Comparison of ENCODE assay signal across 8 cellular contexts in genomic region chr2:207166039-207166348, GRCh38. TPM values are rescaled to one million over a fixed set of nuclear protein-coding genes. Genes with fewer than 3 reads are reported as not detected.
A peak's percentile ranks its signal among the peaks of the same experiment; 100 is the strongest.
DNase-seq lines count a peak whose midpoint lies in the region; ATAC-seq and TF ChIP-seq lines count a peak whose summit lies in the region.

No MANE protein-coding gene starts in this region.

- H3K27ac ChIP-seq in GM23338 (ENCODE audit: low read depth), result peak overlapping the region; percentile 99
- peak overlapping the region; percentile 87 for H3K27ac ChIP-seq in Karpas-422 (ENCODE audit: low read length)
- peak overlapping the region; percentile 96 for H3K27ac ChIP-seq in RWPE2 (ENCODE audit: poor library complexity, severe bottlenecking)
- peak overlapping the region; percentile 100 for H3K27ac ChIP-seq in naive thymus-derived CD4-positive, alpha-beta T cell (ENCODE audit: low read depth, low read length)

- H4K20me1 ChIP-seq in GM23338 (replicated peaks; ENCODE audit: insufficient read depth) (no peaks in the 10 kb centered on the region), Karpas-422 (ENCODE audit: insufficient read depth, low read depth, low read length) (0 out of 2 replicates have a peak, but pooled peaks cover 4% of the 10 kb centered on the region)

- peaks cover 18% of the 10 kb centered on the region for H3K27me3 Mint-ChIP-seq in GM23338 (ENCODE audit: insufficient read depth, low read depth, poor library complexity)
- peaks cover 0 to 2% (median 0%) of the 10 kb centered on the region in 5 donors for H3K27me3 Mint-ChIP-seq in naive thymus-derived CD4-positive, alpha-beta T cell

- intact Hi-C loops in naive thymus-derived CD4-positive, alpha-beta T cell (cut with micrococcal nuclease), result loop anchor here (1.0 to 10.0 kb wide), 23 partner anchors 23 to 1101 kb away; partner anchors contain the start of genes CCNYL1 (in 2 of the 2), CREB1 (in 2 of the 2), FASTKD2 (in 2 of the 2) and INO80D (in 2 of the 2)

- ATAC-seq in GM23338 (peak; percentile 84), RWPE2 (ENCODE audit: low read depth) (peak; percentile 82)
- peak; percentile 93 for ATAC-seq in naive thymus-derived CD4-positive, alpha-beta T cell
- peak; percentile 93 for ATAC-seq in stimulated activated effector memory CD8-positive, alpha-beta T cell treated with anti-CD3 and anti-CD28 coated beads, Interleukin-12 subunit alpha, Interleukin-12 subunit beta, amount 100 ng/mL, for 72 hours

- H3K9me3 ChIP-seq in Karpas-422 (ENCODE audit: low read length), result no peaks in the 10 kb centered on the region
- no peaks in the 10 kb centered on the region for H3K9me3 ChIP-seq in RWPE2 (ENCODE audit: severe bottlenecking)
- H3K9me3 ChIP-seq in naive thymus-derived CD4-positive, alpha-beta T cell (ENCODE audit: control insufficient read depth in 2 of 3, low read length in 3 of 3), result no peaks in the 10 kb centered on the region

- H2AFZ ChIP-seq in GM23338 (no peak overlapping the region), Karpas-422 (ENCODE audit: low read length) (no peak overlapping the region)

- H3K4me3 Mint-ChIP-seq in GM23338, result peak overlapping the region; percentile 86
- peak overlapping the region; percentile 94 to 100 (median 98) for H3K4me3 Mint-ChIP-seq in naive thymus-derived CD4-positive, alpha-beta T cell
- peak overlapping the region; percentile 85 for H3K4me3 Mint-ChIP-seq in stimulated activated effector memory CD8-positive, alpha-beta T cell treated with anti-CD3 and anti-CD28 coated beads, Interleukin-12 subunit alpha, Interleukin-12 subunit beta, amount 100 ng/mL, for 72 hours

- H3K79me2 ChIP-seq in GM23338 (replicated peaks; ENCODE audit: insufficient read depth) (peaks cover 49% of the 10 kb centered on the region), Karpas-422 (ENCODE audit: low read length) (no peaks in the 10 kb centered on the region)

- H3K4me3 ChIP-seq in GM23338 (peak overlapping the region; percentile 87), Karpas-422 (ENCODE audit: low read length) (peak overlapping the region; percentile 84), RWPE2 (ENCODE audit: severe bottlenecking) (peak overlapping the region; percentile 94)
- H3K4me3 ChIP-seq in naive thymus-derived CD4-positive, alpha-beta T cell (ENCODE audit: low read length), result peak overlapping the region; percentile 89

- peak overlapping the region; percentile 98; the same call in 1 of the 2 replicates for H3K27ac Mint-ChIP-seq in GM23338
- H3K27ac Mint-ChIP-seq in naive thymus-derived CD4-positive, alpha-beta T cell, result peak overlapping the region; percentile 93 to 99 (median 97)
- H3K27ac Mint-ChIP-seq in stimulated activated effector memory CD8-positive, alpha-beta T cell treated with anti-CD3 and anti-CD28 coated beads, Interleukin-12 subunit alpha, Interleukin-12 subunit beta, amount 100 ng/mL, for 72 hours, result peak overlapping the region; percentile 98

- POLR2A ChIA-PET in naive thymus-derived CD4-positive, alpha-beta T cell (lab: Charles Lee), result interaction anchor here (0.6 to 9.2 kb wide), 39 partner anchors 11 to 1082 kb away, joined by 3 to 433 read pairs (median 6); partner anchors contain the start of genes CCNYL1, CREB1, EEF1B2 and FASTKD2

- no peaks in the 10 kb centered on the region for H3K36me3 Mint-ChIP-seq in GM23338 (ENCODE audit: low read depth)
- H3K36me3 Mint-ChIP-seq in naive thymus-derived CD4-positive, alpha-beta T cell, result peaks cover 0 to 16% (median 0%) of the 10 kb centered on the region in 5 donors
- H3K36me3 Mint-ChIP-seq in stimulated activated effector memory CD8-positive, alpha-beta T cell treated with anti-CD3 and anti-CD28 coated beads, Interleukin-12 subunit alpha, Interleukin-12 subunit beta, amount 100 ng/mL, for 72 hours, result peaks cover 24% of the 10 kb centered on the region

- peak overlapping the region; percentile 97 for H3K9ac ChIP-seq in Karpas-422 (ENCODE audit: low read length)

- H3K4me2 ChIP-seq in GM23338, result peak overlapping the region; percentile 89; the same call in 1 of the 2 replicates
- H3K4me2 ChIP-seq in Karpas-422 (ENCODE audit: low read depth, low read length, poor library complexity, severe bottlenecking), result peak overlapping the region; percentile 91

- H3K4me1 ChIP-seq in GM23338 (ENCODE audit: insufficient read depth) (peaks cover 43% of the 10 kb centered on the region), Karpas-422 (ENCODE audit: low read length) (peaks cover 40% of the 10 kb centered on the region), RWPE2 (ENCODE audit: insufficient read depth, poor library complexity, severe bottlenecking) (peaks cover 20% of the 10 kb centered on the region)
- peaks cover 0 to 17% of the 10 kb centered on the region in 2 donors for H3K4me1 ChIP-seq in naive thymus-derived CD4-positive, alpha-beta T cell (ENCODE audit: control insufficient read depth in 2 of 2, insufficient read depth in 2 of 2, low read length in 2 of 2)

- H3K27me3 ChIP-seq in GM23338 (ENCODE audit: insufficient read depth) (peaks cover 5% of the 10 kb centered on the region; the same call in 1 of the 2 replicates), Karpas-422 (ENCODE audit: low read length) (0 out of 2 replicates have a peak, but pooled peaks cover 2% of the 10 kb centered on the region), RWPE2 (ENCODE audit: insufficient read depth, poor library complexity, severe bottlenecking) (no peaks in the 10 kb centered on the region)
- H3K27me3 ChIP-seq in naive thymus-derived CD4-positive, alpha-beta T cell (ENCODE audit: control insufficient read depth in 2 of 2, insufficient read depth in 2 of 2, low read length in 2 of 2), result no peaks in the 10 kb centered on the region

- TF ChIP-seq CTCF in GM23338 (conservative IDR thresholded peaks at IDR 0.05; ENCODE audit: low read depth in 2 of 2) (no peak), RWPE2 (IDR thresholded peaks at IDR 0.05; ENCODE audit: poor library complexity, severe bottlenecking) (no peak)

- no peaks in the 10 kb centered on the region; the same call in 1 of the 2 replicates for H3F3A ChIP-seq in GM23338 (replicated peaks; ENCODE audit: low read depth)

- no peaks in the 10 kb centered on the region for H3K36me3 ChIP-seq in GM23338 (ENCODE audit: insufficient read depth)
- H3K36me3 ChIP-seq in Karpas-422 (ENCODE audit: insufficient read depth, low read length), result no peaks in the 10 kb centered on the region
- H3K36me3 ChIP-seq in RWPE2 (ENCODE audit: low read depth), result peaks cover 37% of the 10 kb centered on the region
- H3K36me3 ChIP-seq in naive thymus-derived CD4-positive, alpha-beta T cell (ENCODE audit: control insufficient read depth in 2 of 3, insufficient read depth in 3 of 3, low read length in 3 of 3), result no peaks in the 10 kb centered on the region

- no peaks in the 10 kb centered on the region; the same call in 2 of the 3 replicates for H3K9me3 Mint-ChIP-seq in GM23338
- H3K9me3 Mint-ChIP-seq in naive thymus-derived CD4-positive, alpha-beta T cell, result no peaks in the 10 kb centered on the region
- H3K9me3 Mint-ChIP-seq in stimulated activated effector memory CD8-positive, alpha-beta T cell treated with anti-CD3 and anti-CD28 coated beads, Interleukin-12 subunit alpha, Interleukin-12 subunit beta, amount 100 ng/mL, for 72 hours, result no peaks in the 10 kb centered on the region

- peak; percentile 95 for DNase-seq in DMS53 treated with DMSO at 0.1 percent for 48 hours (lab: John Stamatoyannopoulos, UW; ENCODE audit: unreplicated experiment)
- peak; percentile 99 for DNase-seq in GM23338 (ENCODE audit: low spot score)
- peak; percentile 98 for DNase-seq in Karpas-422
- peak; percentile 98 for DNase-seq in RWPE2 (ENCODE audit: low spot score)
- peak; percentile 98 for DNase-seq in activated effector memory CD4-positive, alpha-beta T cell treated with anti-CD3 and anti-CD28 coated beads, Interleukin-2, amount 50 U/mL, for 16 hours
- DNase-seq in fibroblast of peridontal ligament (ENCODE audit: extremely low read depth), result peak; percentile 99
- peak; percentile 88 to 99 (median 98) for DNase-seq in naive thymus-derived CD4-positive, alpha-beta T cell
- peak; percentile 76 to 87 for DNase-seq in stimulated activated effector memory CD8-positive, alpha-beta T cell treated with anti-CD3 and anti-CD28 coated beads, Interleukin-12 subunit alpha, Interleukin-12 subunit beta, amount 100 ng/mL, for 72 hours (ENCODE audit: low spot score in 2 of 2)

- H3K9me2 ChIP-seq in GM23338 (ENCODE audit: insufficient read depth), result no peaks in the 10 kb centered on the region
- H3K9me2 ChIP-seq in Karpas-422 (replicated peaks; ENCODE audit: insufficient read depth, low read length), result no peaks in the 10 kb centered on the region

- H3K4me1 Mint-ChIP-seq in GM23338, result peaks cover 56% of the 10 kb centered on the region
- peaks cover 32 to 48% (median 36%) of the 10 kb centered on the region in 7 donors for H3K4me1 Mint-ChIP-seq in naive thymus-derived CD4-positive, alpha-beta T cell
- peaks cover 41% of the 10 kb centered on the region for H3K4me1 Mint-ChIP-seq in stimulated activated effector memory CD8-positive, alpha-beta T cell treated with anti-CD3 and anti-CD28 coated beads, Interleukin-12 subunit alpha, Interleukin-12 subunit beta, amount 100 ng/mL, for 72 hours

- CTCF ChIA-PET in naive thymus-derived CD4-positive, alpha-beta T cell (lab: Charles Lee), result interaction anchor here (1.1 to 4.6 kb wide), 5 partner anchors 13 to 118 kb away, joined by 3 to 61 read pairs (median 5); no protein-coding TSS in a partner anchor

RNA-seq across cellular contexts. Expression of gene KLF7, which starts 0.2 kb away (rescaled TPM):
- 11.1 and 15.4 TPM in 2 replicates for total RNA-seq in GM23338 (2014; rRNA removed; shearing (Covaris generic))
- polyA plus RNA-seq in GM23338 (2016; fragmentation: Nextera tagmentation; extraction: Ambion mirVana), result 5.7 and 7.6 TPM in 2 replicates
- total RNA-seq in Karpas-422 (2014; rRNA removed; shearing (Covaris generic); ENCODE audit: low replicate concordance), result 6.5 and 8.8 TPM in 2 replicates
- 10 to 100 TPM; 25.4 to 93.3 (median 78.0) TPM for total RNA-seq in naive thymus-derived CD4-positive, alpha-beta T cell
- polyA plus RNA-seq in naive thymus-derived CD4-positive, alpha-beta T cell, result 10 to 100 TPM; 18.7 to 23.1 TPM

Comparison
In these comparisons a context has a peak if more than half of its experiments do, and no peak if none do; other contexts are left out.
1. Peak in every context shown above with its lines: DNase-seq, ATAC-seq, H3K4me3 ChIP-seq and H3K27ac ChIP-seq.